ENCODE assay signal across 9 cellular contexts in genomic region chr17:49995055-49995738, GRCh38. TPM values are rescaled to one million over a fixed set of nuclear protein-coding genes. Genes with fewer than 3 reads are reported as not detected.
DNase-seq lines count a peak whose midpoint lies in the region; ATAC-seq and TF ChIP-seq lines count a peak whose summit lies in the region.
"Had no signal": no experiment of that assay in that cellular context is flagged by ENCODE, and none has a peak within 500 bp of the region (broad histone marks: within the 10 kb centered on the region; RNA-seq: fewer than 3 reads in every experiment).

DLX3 (minus strand) TSS chr17:49995224; CDS start chr17:49994998, 226 bp downstream.

- in situ Hi-C loops in brain microvascular endothelial cell (cut with HindIII; ENCODE audit: low pct_ligation_motif_present, low sequenced_read_pairs), result no loop called here

- H3K4me1 ChIP-seq in spleen, result peaks cover 22 to 60% (median 45%) of the 10 kb centered on the region in 6 donors

- peak; percentile 27 for DNase-seq in AG09309 (ENCODE audit: low read depth)
- peak; percentile 90 for DNase-seq in H7
- peak; percentile 96 for DNase-seq in NCI-H82 (lab: John Stamatoyannopoulos, UW)
- peak; percentile 46 for DNase-seq in brain microvascular endothelial cell
- peak; percentile 81 for DNase-seq in iPS-NIHi7 (ENCODE audit: extremely low spot score)
- DNase-seq in spleen, result no peak
- no peak for DNase-seq in middle frontal gyrus (ENCODE audit: extremely low spot score, low spot score)

- H3K36me3 ChIP-seq in H7 (replicated peaks; ENCODE audit: control insufficient read depth, insufficient read depth, low read length) (no peaks in the 10 kb centered on the region), brain microvascular endothelial cell (replicated peaks) (no peaks in the 10 kb centered on the region), spleen (no peaks in the 10 kb centered on the region)

- no peak for ATAC-seq in HG03460 (IDR thresholded peaks at IDR 0.05; ENCODE audit: unreplicated experiment)

- peak within 1 kb of the TSS; percentile 41 for H3K4me3 ChIP-seq in AG09309 (ENCODE audit: control insufficient read depth, low read depth, low read length)
- peak within 1 kb of the TSS; percentile 35 for H3K4me3 ChIP-seq in H7 (ENCODE audit: insufficient read depth, low read depth, low read length)
- no peak within 1 kb of the TSS for H3K4me3 ChIP-seq in brain microvascular endothelial cell (ENCODE audit: low read depth, low read length)
- peak within 1 kb of the TSS in 5 of 8 donors; percentile 40 to 74 (median 46) for H3K4me3 ChIP-seq in spleen

- 3 to 8% (median 5%) methylated on average over 28 to 29 of the region's 29 CpGs for whole genome bisulfite sequencing in spleen, 5 donors

- intact Hi-C loops in spleen (cut with DNase I; ENCODE audit: low total_unique reads), result loop anchor here (5.0 kb wide), 2 partner anchors 113 to 428 kb away; no protein-coding TSS in a partner anchor

- no peak for TF ChIP-seq POLR2A in spleen (IDR thresholded peaks at IDR 0.05)

- H3K27ac ChIP-seq in brain microvascular endothelial cell (no peak within 1 kb of the TSS), spleen (no peak within 1 kb of the TSS)

- TF ChIP-seq CTCF in AG09309 (IDR thresholded peaks at IDR 0.05; ENCODE audit: control insufficient read depth, insufficient read depth, low read depth, low read length, missing control alignments), result no peak
- TF ChIP-seq CTCF in brain microvascular endothelial cell (IDR thresholded peaks at IDR 0.05; ENCODE audit: low read depth, low read length, missing control alignments), result no peak
- no peak for TF ChIP-seq CTCF in spleen (IDR thresholded peaks at IDR 0.05 in 8 of 11, conservative IDR thresholded peaks at IDR 0.05 in 3 of 11)

- H3K27me3 ChIP-seq in H7 (ENCODE audit: control insufficient read depth, insufficient read depth, low read length), result peaks cover 82% of the 10 kb centered on the region
- peaks cover 64% of the 10 kb centered on the region for H3K27me3 ChIP-seq in brain microvascular endothelial cell (replicated peaks)
- peaks cover 5 to 100% (median 85%) of the 10 kb centered on the region in 7 donors for H3K27me3 ChIP-seq in spleen (replicated peaks in 1 of 7)

- no peaks in the 10 kb centered on the region for H3K9me3 ChIP-seq in spleen

RNA-seq across cellular contexts. Expression of gene DLX3, which starts in this region (rescaled TPM):
- total RNA-seq in H7 (2014; rRNA removed; shearing (Covaris generic)), result not detected in 2 replicates
- total RNA-seq in spleen, result not detected
- under 1 TPM in 1 of 3 donors, not detected in 2; 0.02 TPM for polyA plus RNA-seq in spleen
- total RNA-seq: glomerular endothelial cell had no signal

Comparison
In these comparisons a context has a peak if more than half of its experiments do, and no peak if none do; other contexts are left out.
1. Peak in DNase-seq and H3K4me3 ChIP-seq in H7; RNA of the gene not detected or under 1 TPM.
2. DNase-seq: peak in AG09309 (single experiment), NCI-H82 (single experiment), brain microvascular endothelial cell (single experiment) and iPS-NIHi7 (single experiment); none in spleen (single experiment) and middle frontal gyrus (single experiment).